8 cellular contexts compared by ENCODE assay signal in the genomic region with DNA sequence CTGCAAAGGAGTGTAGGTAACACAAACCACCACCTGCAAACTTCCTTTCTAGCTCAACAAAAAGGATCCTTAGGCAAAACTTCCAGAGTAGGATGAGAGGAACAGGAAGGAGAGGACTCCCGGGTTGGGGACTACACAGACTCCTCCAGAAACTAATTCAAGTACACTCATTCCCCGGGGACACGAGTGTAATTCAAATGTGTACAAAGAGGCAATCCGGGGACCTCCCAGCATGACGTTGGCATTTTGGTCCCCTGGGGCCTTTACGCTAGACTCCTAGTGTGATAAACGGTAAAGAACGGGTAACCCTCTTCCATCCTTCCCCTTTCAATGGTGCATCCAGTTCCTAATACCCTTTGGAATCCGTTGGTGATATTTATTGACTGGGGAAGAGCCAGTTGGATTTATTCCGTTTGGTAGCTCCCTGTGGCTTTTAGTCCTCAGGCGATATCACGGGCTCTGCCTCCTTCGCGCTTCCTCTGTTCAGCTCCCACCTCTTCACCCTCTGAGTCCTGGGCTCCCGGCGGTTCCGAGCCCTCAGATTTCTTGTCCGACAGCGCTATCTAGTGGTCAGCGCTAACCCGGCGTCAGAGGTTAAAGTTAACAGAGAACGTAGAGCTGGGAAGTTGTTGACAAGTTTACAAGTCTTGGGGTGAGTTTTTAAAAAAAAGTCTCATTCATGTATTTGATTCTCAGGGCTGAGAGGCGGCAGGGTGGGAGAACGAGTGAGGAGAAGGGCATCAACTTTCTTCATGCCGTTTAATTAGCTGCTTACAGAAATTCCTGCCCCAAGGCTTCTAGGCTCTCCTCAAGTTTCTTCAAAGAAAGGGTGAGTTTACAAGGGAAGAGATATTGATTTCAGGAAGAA. TPM values are rescaled to one million over a fixed set of nuclear protein-coding genes. Genes with fewer than 3 reads are reported as not detected.
DNase-seq lines count a peak whose midpoint lies in the region; ATAC-seq and TF ChIP-seq lines count a peak whose summit lies in the region.

No MANE protein-coding gene starts in this region.

- H3K9me3 Mint-ChIP-seq in chondrocyte (ENCODE audit: low read depth) = no peaks in the 10 kb centered on the region

- H3K4me1 Mint-ChIP-seq in chondrocyte (ENCODE audit: low read depth) = peaks cover 51% of the 10 kb centered on the region

- peaks cover 6 to 42% of the 10 kb centered on the region in 2 donors for H3K4me1 ChIP-seq in left lung

- ATAC-seq in GM18873 (IDR thresholded peaks at IDR 0.05; ENCODE audit: low FRiP score, unreplicated experiment) (peak; percentile 72), HG03135 (IDR thresholded peaks at IDR 0.05; ENCODE audit: unreplicated experiment) (peak; percentile 74), left lung (peak; percentile 67)
- peak; percentile 83 to 87 for ATAC-seq in activated CD4-positive, CD25-positive, alpha-beta regulatory T cell treated with anti-CD3 and anti-CD28 coated beads, Interleukin-2, amount 50 U/mL, for 24 hours

- H3K36me3 ChIP-seq in left lung = no peaks in the 10 kb centered on the region

- H3K27ac Mint-ChIP-seq in chondrocyte (ENCODE audit: unreplicated experiment) = peak overlapping the region; percentile 89

- H3K36me3 Mint-ChIP-seq in chondrocyte (ENCODE audit: low read depth) = peaks cover 9% of the 10 kb centered on the region

- H3K27ac ChIP-seq in left lung = no peak overlapping the region

- TF ChIP-seq CTCF in AG10803 (conservative IDR thresholded peaks at IDR 0.05; ENCODE audit: low read length) (peak; percentile 90), chondrocyte (IDR thresholded peaks at IDR 0.05) (peak; percentile 99), left lung (IDR thresholded peaks at IDR 0.05) (peak; percentile 74)

- H3K9me3 ChIP-seq in left lung = no peaks in the 10 kb centered on the region

- intact Hi-C loops in left lung (cut with DNase I) = loop anchor here in 1 of 2 donors (10.0 kb wide), 2 partner anchors 794 to 1474 kb away; no protein-coding TSS in a partner anchor

- H3K4me3 Mint-ChIP-seq in chondrocyte (ENCODE audit: unreplicated experiment) = peak overlapping the region; percentile 65

- H3K4me3 ChIP-seq in AG10803 (ENCODE audit: low read length) = peak overlapping the region; percentile 100
- H3K4me3 ChIP-seq in left lung = no peak overlapping the region

- H3K27me3 ChIP-seq in left lung = peaks cover 19 to 53% of the 10 kb centered on the region in 2 donors

- DNase-seq in AG10803 (ENCODE audit: low read depth) (peak; percentile 84), NCI-H2227 (lab: John Stamatoyannopoulos, UW; ENCODE audit: unreplicated experiment) (peak; percentile 75), chondrocyte (ENCODE audit: low spot score) (peak; percentile 94), left lung (peak; percentile 83 to 90)
- DNase-seq in stimulated activated CD4-positive, alpha-beta T cell treated with anti-CD3 and anti-CD28 coated beads, Interleukin-4, amount 100 ng/mL, for 4 hours = peak; percentile 72 to 77

- no peaks in the 10 kb centered on the region for H3K27me3 Mint-ChIP-seq in chondrocyte (ENCODE audit: low read depth)

RNA-seq across cellular contexts. Expression of a gene that starts 2.9 kb away (rescaled TPM):
- 1,995 to 2,753 TPM (median 2,073 TPM) in 3 replicates for total RNA-seq in chondrocyte
- total RNA-seq in left lung = 10 to 100 TPM; 26.5 to 74.3 TPM

RNA-seq across cellular contexts. Expression of a gene that starts 34.8 kb away (rescaled TPM):
- total RNA-seq in chondrocyte (302 to 311 TPM (median 303 TPM) in 3 replicates), left lung (100 to 1,000 TPM; 316 to 322 TPM)

Comparison
In these comparisons a context has a peak if more than half of its experiments do, and no peak if none do; other contexts are left out.
1. RNA of a gene that starts 2.9 kb away (total RNA-seq): 1,995 to 2,753 TPM in chondrocyte; 26.5 to 74.3 TPM in left lung; every median in the first group is over 10 times any median in the second.
2. Peak in every context shown above with its lines, with median percentiles within 50 percentile points of each other: DNase-seq, CTCF ChIP-seq and ATAC-seq.